6 cellular contexts compared by ENCODE assay signal in the genomic region with DNA sequence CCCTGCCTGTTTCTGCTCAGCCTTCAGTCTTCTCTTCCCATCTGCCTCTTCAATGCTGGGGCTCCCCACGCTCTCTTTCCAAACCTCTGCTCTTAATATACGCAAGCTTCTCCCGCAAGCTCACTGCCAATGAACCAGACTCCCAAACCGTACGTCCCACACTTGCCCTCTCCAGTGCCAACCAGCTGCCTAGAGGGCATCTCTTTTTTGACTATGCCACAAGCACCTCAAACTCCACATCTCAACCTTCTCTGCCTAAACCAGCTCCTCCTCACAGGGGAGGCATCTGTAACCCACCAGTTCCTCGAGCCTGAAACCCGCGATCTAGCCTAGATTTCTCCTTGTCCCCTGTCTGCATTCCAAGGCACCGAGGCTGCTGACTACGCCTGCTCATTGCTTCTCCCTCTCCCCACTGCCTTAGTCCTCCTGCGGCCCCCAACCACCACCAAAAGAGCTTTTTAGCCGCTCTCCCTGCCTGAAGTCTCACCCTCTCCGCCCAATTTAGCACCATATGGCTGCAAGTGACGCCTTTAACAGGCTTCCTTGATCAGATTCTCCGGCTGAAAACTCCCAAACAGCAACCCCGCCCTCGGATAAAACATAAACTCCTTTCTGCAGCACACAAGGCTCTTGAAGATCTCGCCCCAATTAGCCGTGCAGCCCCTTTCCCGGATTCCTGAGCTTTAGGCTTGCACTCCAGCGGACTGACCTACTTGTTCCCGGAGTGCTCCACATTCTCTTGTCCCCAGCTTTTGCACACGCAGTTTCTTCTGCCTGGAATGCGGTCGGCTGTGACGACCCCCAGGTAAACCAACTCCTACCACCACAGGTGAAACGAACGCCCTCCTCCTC. TPM values are rescaled to one million over a fixed set of nuclear protein-coding genes. Genes with fewer than 3 reads are reported as not detected.
DNase-seq lines count a peak whose midpoint lies in the region; ATAC-seq lines count a peak whose summit lies in the region.

No MANE protein-coding gene starts in this region.

- peak overlapping the region; percentile 87 for H3K4me3 Mint-ChIP-seq in T-helper 2 cell treated with Interferon-gamma antibody and Interleukin-4, amounts not matched to agents 5 μg/mL and 100 μg/mL, for 36 hours
- H3K4me3 Mint-ChIP-seq in central memory CD8-positive, alpha-beta T cell, result peak overlapping the region; percentile 92

- H3K9me3 Mint-ChIP-seq in T-helper 2 cell treated with Interferon-gamma antibody and Interleukin-4, amounts not matched to agents 5 μg/mL and 100 μg/mL, for 36 hours, result peaks cover 5% of the 10 kb centered on the region
- H3K9me3 Mint-ChIP-seq in central memory CD8-positive, alpha-beta T cell, result no peaks in the 10 kb centered on the region

- H3K27me3 Mint-ChIP-seq in T-helper 2 cell treated with Interferon-gamma antibody and Interleukin-4, amounts not matched to agents 5 μg/mL and 100 μg/mL, for 36 hours (ENCODE audit: low read depth), result no peaks in the 10 kb centered on the region
- no peaks in the 10 kb centered on the region for H3K27me3 Mint-ChIP-seq in central memory CD8-positive, alpha-beta T cell

- no peak for DNase-seq in T-helper 2 cell treated with Interferon-gamma antibody and Interleukin-4, amounts not matched to agents 5 μg/mL and 100 μg/mL, for 36 hours (ENCODE audit: low spot score)
- DNase-seq in T-helper 2 cell (no peak), occipital lobe (lab: John Stamatoyannopoulos, UW) (peak; percentile 31)
- no peak for DNase-seq in central memory CD8-positive, alpha-beta T cell (ENCODE audit: low spot score in 2 of 2)

- ATAC-seq in central memory CD8-positive, alpha-beta T cell (replicated peaks; ENCODE audit: extremely low read depth, poor library complexity, severe bottlenecking), result no peak
- ATAC-seq in GM19324 (IDR thresholded peaks at IDR 0.05; ENCODE audit: low FRiP score, unreplicated experiment), result no peak
- no peak for ATAC-seq in HG02870 (IDR thresholded peaks at IDR 0.05; ENCODE audit: unreplicated experiment)

- peaks cover 58% of the 10 kb centered on the region for H3K4me1 Mint-ChIP-seq in T-helper 2 cell treated with Interferon-gamma antibody and Interleukin-4, amounts not matched to agents 5 μg/mL and 100 μg/mL, for 36 hours (ENCODE audit: low read depth)
- peaks cover 58% of the 10 kb centered on the region for H3K4me1 Mint-ChIP-seq in central memory CD8-positive, alpha-beta T cell

- H3K36me3 Mint-ChIP-seq in T-helper 2 cell treated with Interferon-gamma antibody and Interleukin-4, amounts not matched to agents 5 μg/mL and 100 μg/mL, for 36 hours (ENCODE audit: low read depth), result peaks cover 32% of the 10 kb centered on the region
- H3K36me3 Mint-ChIP-seq in central memory CD8-positive, alpha-beta T cell (ENCODE audit: insufficient read depth), result peaks cover 28% of the 10 kb centered on the region

- H3K27ac Mint-ChIP-seq in T-helper 2 cell treated with Interferon-gamma antibody and Interleukin-4, amounts not matched to agents 5 μg/mL and 100 μg/mL, for 36 hours, result peak overlapping the region; percentile 33
- H3K27ac Mint-ChIP-seq in central memory CD8-positive, alpha-beta T cell (ENCODE audit: low read depth), result peak overlapping the region; percentile 99

RNA-seq across cellular contexts. Expression of a gene that starts 1.5 kb away (rescaled TPM):
- 27.8 TPM for total RNA-seq in occipital lobe

RNA-seq across cellular contexts. Expression of a gene that starts 48.3 kb away (rescaled TPM):
- 29.3 TPM for total RNA-seq in occipital lobe

RNA-seq across cellular contexts. Expression of a gene that starts 48.7 kb away (rescaled TPM):
- total RNA-seq in occipital lobe, result 62.2 TPM

RNA-seq across cellular contexts. Expression of a gene that starts 55.8 kb away (rescaled TPM):
- 16.7 TPM for total RNA-seq in occipital lobe
